In the genomic region with DNA sequence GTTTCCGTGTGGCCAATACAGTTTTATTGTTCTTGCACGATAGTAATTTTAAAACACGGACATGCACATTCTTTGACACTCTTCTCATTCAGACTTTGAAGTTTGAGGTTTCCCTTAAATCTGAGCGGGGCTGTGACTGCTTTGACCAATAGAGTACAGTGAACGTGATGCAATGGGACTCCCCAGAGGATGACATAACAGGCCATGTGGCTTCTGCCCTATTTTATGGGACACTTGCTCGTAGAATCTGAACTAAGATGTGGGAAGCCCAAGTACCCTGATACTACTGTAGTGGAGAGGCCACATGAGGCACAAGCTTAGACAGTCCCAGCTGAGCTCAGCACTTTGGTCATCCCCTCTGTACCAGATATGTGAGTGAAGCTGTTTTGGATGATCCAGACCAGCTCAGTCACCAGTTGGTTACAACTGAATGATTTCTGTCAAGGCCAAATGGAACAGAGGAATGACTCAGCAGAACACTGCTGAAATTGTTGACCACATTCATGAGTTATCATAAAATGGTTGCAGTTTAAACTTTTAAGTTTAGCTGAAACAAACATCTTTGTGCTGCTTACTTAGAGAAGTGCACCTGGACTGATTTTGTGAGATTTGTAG, we compare ENCODE assay signal across 13 cellular contexts.
DNase-seq lines count a peak whose midpoint lies in the region; ATAC-seq and TF ChIP-seq lines count a peak whose summit lies in the region.
"Had no signal": no experiment of that assay in that cellular context is flagged by ENCODE, and none has a peak within 500 bp of the region (broad histone marks: within the 10 kb centered on the region; RNA-seq: fewer than 3 reads in every experiment).

No MANE protein-coding gene starts in this region.

- TF ChIP-seq POLR2A in esophagus muscularis mucosa (IDR thresholded peaks at IDR 0.05; ENCODE audit: low read depth): no peak

- H3K9me3 ChIP-seq in subcutaneous abdominal adipose tissue (ENCODE audit: control insufficient read depth in 5 of 5, low read length in 5 of 5) (peaks cover 0 to 4% (median 0%) of the 10 kb centered on the region in 5 donors), esophagus muscularis mucosa (no peaks in the 10 kb centered on the region)
- H3K9me3 ChIP-seq: heart left ventricle had no signal

- H3K27ac Mint-ChIP-seq in Calu3 (ENCODE audit: unreplicated experiment): no peak overlapping the region
- H3K27ac Mint-ChIP-seq: natural killer cell treated with Interleukin-12 subunit alpha and Interleukin-12 subunit beta and Interleukin-15 and Interleukin-18, amount 100 ng/mL, for 72 hours had no signal

- 87% methylated on average over 6 of the region's 6 CpGs for WGBS in esophagus muscularis mucosa

- ATAC-seq in HG03196 (IDR thresholded peaks at IDR 0.05; ENCODE audit: unreplicated experiment): peak; percentile 72

- BruUV-seq in Calu3 (replicated peaks; lab: Mats Ljungman, UMichigan): no TSS peak

- no peaks in the 10 kb centered on the region for H3K4me1 Mint-ChIP-seq in Calu3 (ENCODE audit: low read depth, unreplicated experiment)

- H3K4me3 ChIP-seq in brain microvascular endothelial cell (ENCODE audit: low read depth, low read length) (no peak overlapping the region), subcutaneous abdominal adipose tissue (ENCODE audit: low read depth in 1 of 5, low read length in 5 of 5) (peak overlapping the region in 3 of 5 donors; percentile 8 to 33 (median 32)), esophagus muscularis mucosa (no peak overlapping the region)
- H3K4me3 ChIP-seq: heart left ventricle had no signal

- H3K36me3 ChIP-seq in brain microvascular endothelial cell (replicated peaks) (no peaks in the 10 kb centered on the region), subcutaneous abdominal adipose tissue (ENCODE audit: control insufficient read depth in 5 of 5, insufficient read depth in 5 of 5, low read length in 5 of 5) (no peaks in the 10 kb centered on the region), esophagus muscularis mucosa (no peaks in the 10 kb centered on the region)
- H3K36me3 ChIP-seq: heart left ventricle had no signal

- TF ChIP-seq EP300 in esophagus muscularis mucosa (IDR thresholded peaks at IDR 0.05): no peak

- no peak overlapping the region for H3K9ac ChIP-seq in subcutaneous abdominal adipose tissue (ENCODE audit: low read length in 5 of 5)

- H3K4me1 ChIP-seq in subcutaneous abdominal adipose tissue (ENCODE audit: control insufficient read depth in 5 of 5, insufficient read depth in 5 of 5, low read length in 5 of 5) (peaks cover 0 to 5% (median 5%) of the 10 kb centered on the region in 5 donors), esophagus muscularis mucosa (peaks cover 0 to 6% (median 0%) of the 10 kb centered on the region in 4 donors)
- H3K4me1 ChIP-seq: heart left ventricle had no signal

- no peak overlapping the region for H3K4me3 Mint-ChIP-seq in Calu3 (ENCODE audit: low read depth, unreplicated experiment)
- H3K4me3 Mint-ChIP-seq: natural killer cell treated with Interleukin-12 subunit alpha and Interleukin-12 subunit beta and Interleukin-15 and Interleukin-18, amount 100 ng/mL, for 72 hours had no signal

- H3K27ac ChIP-seq in brain microvascular endothelial cell (peak overlapping the region; percentile 16), subcutaneous abdominal adipose tissue (ENCODE audit: low read depth, low read length) (no peak overlapping the region), esophagus muscularis mucosa (replicated peaks in 1 of 4) (no peak overlapping the region)
- H3K27ac ChIP-seq: 22Rv1, heart left ventricle had no signal

- in situ Hi-C loops in brain microvascular endothelial cell (cut with HindIII; ENCODE audit: low pct_ligation_motif_present, low sequenced_read_pairs): no loop called here

- intact Hi-C loops in posterior cingulate gyrus (cut with DNase I) (no loop called here), Calu3 (cut with micrococcal nuclease; ENCODE audit: unreplicated experiment) (no loop called here), esophagus muscularis mucosa (cut with DNase I) (no loop called here)

- no peak for TF ChIP-seq CTCF in brain microvascular endothelial cell (IDR thresholded peaks at IDR 0.05; ENCODE audit: low read depth, low read length, missing control alignments)
- TF ChIP-seq CTCF in Calu3 (IDR thresholded peaks at IDR 0.05; ENCODE audit: unreplicated experiment): no peak
- TF ChIP-seq CTCF in esophagus muscularis mucosa (IDR thresholded peaks at IDR 0.05): no peak

- no peaks in the 10 kb centered on the region for H3K36me3 Mint-ChIP-seq in Calu3 (ENCODE audit: insufficient read depth, unreplicated experiment)
- H3K36me3 Mint-ChIP-seq: natural killer cell treated with Interleukin-12 subunit alpha and Interleukin-12 subunit beta and Interleukin-15 and Interleukin-18, amount 100 ng/mL, for 72 hours had no signal

- H3K27me3 ChIP-seq in brain microvascular endothelial cell (replicated peaks) (no peaks in the 10 kb centered on the region), subcutaneous abdominal adipose tissue (ENCODE audit: control insufficient read depth in 5 of 5, insufficient read depth in 4 of 5, low read length in 5 of 5) (no peaks in the 10 kb centered on the region), esophagus muscularis mucosa (no peaks in the 10 kb centered on the region)
- H3K27me3 ChIP-seq: heart left ventricle had no signal

- H3K9me3 Mint-ChIP-seq in Calu3 (ENCODE audit: low read depth, unreplicated experiment): no peaks in the 10 kb centered on the region
- H3K9me3 Mint-ChIP-seq: natural killer cell treated with Interleukin-12 subunit alpha and Interleukin-12 subunit beta and Interleukin-15 and Interleukin-18, amount 100 ng/mL, for 72 hours had no signal

- H3K27me3 Mint-ChIP-seq in Calu3 (ENCODE audit: unreplicated experiment): no peaks in the 10 kb centered on the region
- H3K27me3 Mint-ChIP-seq: natural killer cell treated with Interleukin-12 subunit alpha and Interleukin-12 subunit beta and Interleukin-15 and Interleukin-18, amount 100 ng/mL, for 72 hours had no signal

- CTCF ChIA-PET in Calu3 (lab: Charles Lee): no interaction called here

- DNase-seq in DMS53 (lab: John Stamatoyannopoulos, UW) (peak; percentile 47), DMS53 treated with DMSO at 0.1 percent for 48 hours (lab: John Stamatoyannopoulos, UW; ENCODE audit: unreplicated experiment) (no peak), brain microvascular endothelial cell (peak; percentile 42), posterior cingulate gyrus (no peak), Calu3 (no peak), esophagus muscularis mucosa (ENCODE audit: extremely low spot score) (no peak)
- DNase-seq: amygdala, heart left ventricle, NCI-H526 treated with DMSO at 0.1 percent for 48 hours had no signal

Comparison
In these comparisons a context has a peak if more than half of its experiments do, and no peak if none do; other contexts are left out.
1. DNase-seq: peak in DMS53 (single experiment) and brain microvascular endothelial cell (single experiment); none in DMS53 treated with DMSO at 0.1 percent for 48 hours (single experiment), posterior cingulate gyrus (0 of 10), Calu3 (single experiment) and esophagus muscularis mucosa (single experiment).
2. H3K4me3 ChIP-seq: peak in subcutaneous abdominal adipose tissue (3 of 5); none in brain microvascular endothelial cell (single experiment) and esophagus muscularis mucosa (0 of 4).